ENCODE assay signal across 1 cellular context in the genomic region with DNA sequence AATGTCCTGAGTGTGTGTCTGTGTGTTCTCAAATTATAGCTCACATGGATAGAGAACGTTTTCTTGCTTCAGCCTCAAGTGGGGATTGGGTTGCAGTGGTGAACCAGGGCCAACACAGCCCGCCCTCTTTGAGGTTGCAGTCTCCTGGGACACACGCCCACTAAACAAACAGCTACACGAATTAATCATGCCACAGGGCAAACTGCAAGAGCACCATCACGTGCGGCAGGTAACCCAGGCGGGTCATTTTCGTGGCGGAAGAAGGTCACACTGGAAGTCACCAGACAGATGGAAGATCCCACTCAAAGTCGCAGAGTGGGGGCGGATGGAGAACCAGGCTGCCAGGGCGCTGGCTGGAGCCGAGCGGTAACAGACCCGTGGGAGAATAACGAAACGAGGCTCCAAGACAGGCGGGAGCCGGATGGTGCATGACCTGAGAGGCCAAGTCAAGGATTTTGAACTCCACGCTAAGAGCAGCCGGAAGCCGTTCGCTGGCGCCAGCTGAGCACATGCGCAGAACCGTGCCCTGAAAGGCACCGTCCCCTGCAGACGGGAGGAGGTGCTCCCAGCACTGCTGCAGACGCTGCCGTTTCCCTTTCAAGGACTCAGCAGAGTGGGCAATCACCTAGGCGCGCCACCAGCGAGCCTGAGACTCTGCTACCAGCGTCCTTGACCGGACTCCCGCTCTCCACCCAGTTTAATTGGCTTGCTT.
TF ChIP-seq lines count a peak whose summit lies in the region.

No MANE protein-coding gene starts in this region.

TF ChIP-seq in HEK293, 187 proteins besides CTCF, POLR2A, EP300 and RAD21 (continued from another document):
- TF ChIP-seq ZNF114 (tag by site-specific recombination; IDR thresholded peaks at IDR 0.05) (no peak), ZNF560 (tag by site-specific recombination; IDR thresholded peaks at IDR 0.05; ENCODE audit: borderline replicate concordance) (no peak), ZNF311 (tag by site-specific recombination; IDR thresholded peaks at IDR 0.05; ENCODE audit: borderline replicate concordance) (no peak), ZNF23 (tag by site-specific recombination; IDR thresholded peaks at IDR 0.05; ENCODE audit: borderline replicate concordance) (no peak), ZNF549 (tag by site-specific recombination; IDR thresholded peaks at IDR 0.05) (no peak)
- TF ChIP-seq, protein P1, sequence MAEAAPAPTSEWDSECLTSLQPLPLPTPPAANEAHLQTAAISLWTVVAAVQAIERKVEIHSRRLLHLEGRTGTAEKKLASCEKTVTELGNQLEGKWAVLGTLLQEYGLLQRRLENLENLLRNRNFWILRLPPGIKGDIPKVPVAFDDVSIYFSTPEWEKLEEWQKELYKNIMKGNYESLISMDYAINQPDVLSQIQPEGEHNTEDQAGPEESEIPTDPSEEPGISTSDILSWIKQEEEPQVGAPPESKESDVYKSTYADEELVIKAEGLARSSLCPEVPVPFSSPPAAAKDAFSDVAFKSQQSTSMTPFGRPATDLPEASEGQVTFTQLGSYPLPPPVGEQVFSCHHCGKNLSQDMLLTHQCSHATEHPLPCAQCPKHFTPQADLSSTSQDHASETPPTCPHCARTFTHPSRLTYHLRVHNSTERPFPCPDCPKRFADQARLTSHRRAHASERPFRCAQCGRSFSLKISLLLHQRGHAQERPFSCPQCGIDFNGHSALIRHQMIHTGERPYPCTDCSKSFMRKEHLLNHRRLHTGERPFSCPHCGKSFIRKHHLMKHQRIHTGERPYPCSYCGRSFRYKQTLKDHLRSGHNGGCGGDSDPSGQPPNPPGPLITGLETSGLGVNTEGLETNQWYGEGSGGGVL (tag by site-specific recombination; IDR thresholded peaks at IDR 0.05), result no peak
